Comparison of ENCODE assay signal across 22 cellular contexts in genomic region chr1:200442023-200442422, GRCh38. TPM values are rescaled to one million over a fixed set of nuclear protein-coding genes. Genes with fewer than 3 reads are reported as not detected.
A peak's percentile ranks its signal among the peaks of the same experiment; 100 is the strongest.
DNase-seq lines count a peak whose midpoint lies in the region; ATAC-seq and TF ChIP-seq lines count a peak whose summit lies in the region.
"Had no signal": no experiment of that assay in that cellular context is flagged by ENCODE, and none has a peak within 500 bp of the region (broad histone marks: within the 10 kb centered on the region; RNA-seq: fewer than 3 reads in every experiment).

No MANE protein-coding gene starts in this region.

- H3K27me3 ChIP-seq in IMR-90 (ENCODE audit: control insufficient read depth, insufficient read depth, low read length) = no peaks in the 10 kb centered on the region
- H3K27me3 ChIP-seq: BE2C; BLaER1 treated with 17β-estradiol and CSF1 and Interleukin-3, amounts not matched to agents 10 nM and 100 nM had no signal

- no peak overlapping the region for H3K4me3 ChIP-seq in IMR-90 (ENCODE audit: insufficient read depth, low read depth, low read length)
- H3K4me3 ChIP-seq: A549; BLaER1 treated with 17β-estradiol and CSF1 and Interleukin-3, amounts not matched to agents 10 nM and 100 nM; GM12878; GM23248 had no signal

- no peak overlapping the region for H2BK5ac ChIP-seq in IMR-90 (ENCODE audit: low read depth, low read length, poor library complexity, severe bottlenecking)

- no peak overlapping the region for H2BK20ac ChIP-seq in IMR-90 (ENCODE audit: low read depth, low read length)

- POLR2A ChIA-PET in IMR-90 (lab: Charles Lee; ENCODE audit: unreplicated experiment) = no interaction called here

- CTCF ChIA-PET in IMR-90 (lab: Yijun Ruan, JAX) = interaction anchor here (1.0 kb wide), 1 partner anchor 33 kb away, joined by 3 read pairs; no protein-coding TSS in a partner anchor

- H3K79me1 ChIP-seq in IMR-90 (ENCODE audit: low read depth in 1 of 2, low read length in 2 of 2) = no peaks in the 10 kb centered on the region

- H4K91ac ChIP-seq in IMR-90 (ENCODE audit: insufficient read depth, low read depth, low read length) = no peak overlapping the region

- H3K18ac ChIP-seq in IMR-90 (ENCODE audit: low read depth, low read length) = no peak overlapping the region

- H2BK15ac ChIP-seq in IMR-90 (ENCODE audit: low read depth, low read length) = no peak overlapping the region

- peak overlapping the region; percentile 43; the same call in 1 of the 2 replicates for H2AK5ac ChIP-seq in IMR-90 (ENCODE audit: low read depth, low read length)

- in situ Hi-C loops in IMR-90 (cut with MboI; ENCODE audit: low sequenced_read_pairs) = no loop called here

- peaks cover 4% of the 10 kb centered on the region for H3K4me1 ChIP-seq in IMR-90 (ENCODE audit: control insufficient read depth, insufficient read depth, low read length)
- H3K4me1 ChIP-seq: BE2C had no signal

- BruUV-seq in IMR-90 (replicated peaks; lab: Mats Ljungman, UMichigan) = no TSS peak

- no peak overlapping the region for H2BK120ac ChIP-seq in IMR-90 (ENCODE audit: low read depth, low read length)

- H3K27ac ChIP-seq in IMR-90 (ENCODE audit: insufficient read depth, low read length) = no peak overlapping the region
- H3K27ac ChIP-seq: BLaER1 treated with 17β-estradiol and CSF1 and Interleukin-3, amounts not matched to agents 10 nM and 100 nM; GM23248 had no signal

- TF ChIP-seq POLR2A in IMR-90 (IDR thresholded peaks at IDR 0.05; ENCODE audit: low read depth, low read length) = no peak
- no peak for TF ChIP-seq POLR2A in erythroblast (IDR thresholded peaks at IDR 0.05; ENCODE audit: low read length)

- no peak overlapping the region for H3K4me2 ChIP-seq in IMR-90 (ENCODE audit: low read depth, low read length)
- H3K4me2 ChIP-seq: A549; BLaER1 treated with 17β-estradiol and CSF1 and Interleukin-3, amounts not matched to agents 10 nM and 100 nM had no signal

- H3K9me3 ChIP-seq in IMR-90 (ENCODE audit: control insufficient read depth, insufficient read depth, low read length) = no peaks in the 10 kb centered on the region; the same call in 1 of the 2 replicates
- H3K9me3 ChIP-seq: A549; BE2C; BLaER1 treated with 17β-estradiol and CSF1 and Interleukin-3, amounts not matched to agents 10 nM and 100 nM had no signal

- no peak overlapping the region for H3K56ac ChIP-seq in IMR-90 (ENCODE audit: extremely low read depth, insufficient read depth, low read length)

- DNase-seq in COLO829 (ENCODE audit: low spot score) (peak; percentile 44), IMR-90 (no peak), DMS53 (lab: John Stamatoyannopoulos, UW) (no peak), erythroblast (lab: John Stamatoyannopoulos, UW) (no peak), NCI-H526 (lab: John Stamatoyannopoulos, UW) (no peak)
- DNase-seq: 8988T; ACHN; AML-193; BE2C; Calu3; CD4-positive, alpha-beta T cell; CD8-positive, alpha-beta memory T cell; COR-L47; DND-41; GDM1; GM23248; H9 had no signal

- dilution Hi-C loops in IMR-90 (cut with HindIII; ENCODE audit: low sequenced_read_pairs, unreplicated experiment) = no loop called here

- intact Hi-C loops in IMR-90 (cut with micrococcal nuclease) = no loop called here

- TF ChIP-seq CTCF in IMR-90 (conservative IDR thresholded peaks at IDR 0.05; ENCODE audit: low read depth, low read length) = no peak

- no peaks in the 10 kb centered on the region for H3K9me1 ChIP-seq in IMR-90 (ENCODE audit: insufficient read depth, low read length)

- no peak overlapping the region for H3K23ac ChIP-seq in IMR-90 (ENCODE audit: low read depth, low read length)

- no peak overlapping the region for H2AFZ ChIP-seq in IMR-90 (replicated peaks; ENCODE audit: low read length, poor library complexity)
- H2AFZ ChIP-seq: GM23248 had no signal

- H3K36me3 ChIP-seq in IMR-90 (ENCODE audit: control insufficient read depth, insufficient read depth, low read length) = no peaks in the 10 kb centered on the region
- H3K36me3 ChIP-seq: BE2C; BLaER1 treated with 17β-estradiol and CSF1 and Interleukin-3, amounts not matched to agents 10 nM and 100 nM had no signal

- no peak overlapping the region for H3K9ac ChIP-seq in IMR-90 (ENCODE audit: low read depth, low read length)
- H3K9ac ChIP-seq: BLaER1 treated with 17β-estradiol and CSF1 and Interleukin-3, amounts not matched to agents 10 nM and 100 nM; GM23248 had no signal

- H2AK9ac ChIP-seq in IMR-90 (replicated peaks; ENCODE audit: low read depth, low read length, poor library complexity) = no peak overlapping the region

- no CpG with 5 or more reads among the region's 2 CpGs for WGBS in IMR-90 (ENCODE audit: extremely low coverage in 2 of 2, insufficient read length in 1 of 2), 2 experiments

- no peak overlapping the region for H3K4ac ChIP-seq in IMR-90 (ENCODE audit: low read depth, low read length)

- no peak for TF ChIP-seq RAD21 in IMR-90 (IDR thresholded peaks at IDR 0.05; ENCODE audit: low read length)

- no peak overlapping the region for H4K5ac ChIP-seq in IMR-90 (ENCODE audit: low read depth, low read length)

- H3K14ac ChIP-seq in IMR-90 (replicated peaks; ENCODE audit: low read depth, low read length) = no peak overlapping the region; the same call in 1 of the 2 replicates

- ATAC-seq in IMR-90 (ENCODE audit: low read depth) (no peak), SK-N-SH treated with all-trans-retinoic acid at 6 μM for 48 hours (no peak; the same call in 2 of the 3 replicates)
- ATAC-seq: HCT116 had no signal

- H4K8ac ChIP-seq in IMR-90 (ENCODE audit: low read depth in 2 of 2, low read length in 2 of 2) = no peak overlapping the region

- H4K20me1 ChIP-seq in IMR-90 (ENCODE audit: insufficient read depth, low read length) = no peaks in the 10 kb centered on the region
- H4K20me1 ChIP-seq: BLaER1 treated with 17β-estradiol and CSF1 and Interleukin-3, amounts not matched to agents 10 nM and 100 nM had no signal

TF ChIP-seq in IMR-90, 13 proteins besides CTCF, POLR2A, EP300 and RAD21:
- no peak for TF ChIP-seq NFE2L2 (IDR thresholded peaks at IDR 0.05; ENCODE audit: low read depth, low read length)
- no peak for TF ChIP-seq USF2 (IDR thresholded peaks at IDR 0.05; ENCODE audit: low read depth, low read length)
TF ChIP-seq in IMR-90: peak in this region for 0.

TF ChIP-seq in SK-N-SH treated with all-trans-retinoic acid at 6 μM for 48 hours, 23 proteins besides CTCF, POLR2A, EP300 and RAD21:
- TF ChIP-seq ZFP3 (CRISPR knock-in tag; IDR thresholded peaks at IDR 0.05) = no peak
- TF ChIP-seq TOX (CRISPR knock-in tag; IDR thresholded peaks at IDR 0.05; ENCODE audit: borderline replicate concordance) = peak; percentile 68; the same call in 1 of the 2 replicates

RNA-seq across cellular contexts. Expression of gene ZNF281, which starts 32.2 kb away (rescaled TPM):
- 37.5 and 38.0 TPM in 2 replicates for total RNA-seq in IMR-90 (2012; rRNA removed)
- 5.4 and 7.0 TPM in 2 replicates for polyA plus RNA-seq in IMR-90 (2012; rRNA removed)
- 1.1 and 1.7 TPM in 2 replicates for polyA plus RNA-seq in IMR-90 (2012; cell fraction: cytosol; rRNA removed)
- 2.1 and 9.7 TPM in 2 replicates for polyA plus RNA-seq in IMR-90 (2012; cell fraction: nucleus; rRNA removed; ENCODE audit: low replicate concordance)
